8 cellular contexts compared by ENCODE assay signal in genomic region chr13:91348906-91349435, GRCh38. TPM values are rescaled to one million over a fixed set of nuclear protein-coding genes. Genes with fewer than 3 reads are reported as not detected.
DNase-seq lines count a peak whose midpoint lies in the region; ATAC-seq and TF ChIP-seq lines count a peak whose summit lies in the region.

No MANE protein-coding gene starts in this region.

- no peak overlapping the region for H3K9ac ChIP-seq in parathyroid adenoma

- H3K36me3 ChIP-seq in parathyroid adenoma (ENCODE audit: control insufficient read depth, insufficient read depth, low read length) (no peaks in the 10 kb centered on the region), tibial nerve (peaks cover 0 to 13% (median 0%) of the 10 kb centered on the region in 3 donors)

- H3K27ac Mint-ChIP-seq in activated naive CD8-positive, alpha-beta T cell treated with anti-CD3 and anti-CD28 coated beads, Interleukin-2, amount 10 ng/mL, durations not matched to agents 7 days and 5 days = peak overlapping the region; percentile 61

- H3K4me1 Mint-ChIP-seq in activated naive CD8-positive, alpha-beta T cell treated with anti-CD3 and anti-CD28 coated beads, Interleukin-2, amount 10 ng/mL, durations not matched to agents 7 days and 5 days = peaks cover 33% of the 10 kb centered on the region

- peak overlapping the region; percentile 94 for H3K4me3 ChIP-seq in GM08714 (ENCODE audit: low read length)
- H3K4me3 ChIP-seq in NB4 (ENCODE audit: low read depth, low read length) = peak overlapping the region; percentile 83
- peak overlapping the region; percentile 58 for H3K4me3 ChIP-seq in parathyroid adenoma (ENCODE audit: low read depth, low read length)
- peak overlapping the region; percentile 36 to 99 (median 81) for H3K4me3 ChIP-seq in tibial nerve

- H3K27me3 Mint-ChIP-seq in activated naive CD8-positive, alpha-beta T cell treated with anti-CD3 and anti-CD28 coated beads, Interleukin-2, amount 10 ng/mL, durations not matched to agents 7 days and 5 days = no peaks in the 10 kb centered on the region

- no peaks in the 10 kb centered on the region for H3K9me3 Mint-ChIP-seq in activated naive CD8-positive, alpha-beta T cell treated with anti-CD3 and anti-CD28 coated beads, Interleukin-2, amount 10 ng/mL, durations not matched to agents 7 days and 5 days

- no peaks in the 10 kb centered on the region for H3K9me3 ChIP-seq in parathyroid adenoma (ENCODE audit: control insufficient read depth, low read length)
- H3K9me3 ChIP-seq in tibial nerve = no peaks in the 10 kb centered on the region

- peaks cover 21% of the 10 kb centered on the region for H3K36me3 Mint-ChIP-seq in activated naive CD8-positive, alpha-beta T cell treated with anti-CD3 and anti-CD28 coated beads, Interleukin-2, amount 10 ng/mL, durations not matched to agents 7 days and 5 days

- no peak overlapping the region for H3K27ac ChIP-seq in parathyroid adenoma
- H3K27ac ChIP-seq in tibial nerve = peak overlapping the region; percentile 76 to 99 (median 94)

- TF ChIP-seq CTCF in NB4 (IDR thresholded peaks at IDR 0.05; ENCODE audit: low read depth, low read length) (peak; percentile 81), parathyroid adenoma (IDR thresholded peaks at IDR 0.05) (peak; percentile 82), tibial nerve (IDR thresholded peaks at IDR 0.05) (peak; percentile 94 to 100 (median 98))

- intact Hi-C loops in Right ventricle myocardium superior (cut with DNase I) = no loop called here

- H3K4me2 ChIP-seq in parathyroid adenoma (ENCODE audit: low read length) = peak overlapping the region; percentile 77

- POLR2A ChIA-PET in activated naive CD8-positive, alpha-beta T cell treated with anti-CD3 and anti-CD28 coated beads, Interleukin-2, amount 10 ng/mL, durations not matched to agents 7 days and 5 days (lab: Charles Lee) = no interaction called here

- peak in 1 of 2 donors; percentile 47 for TF ChIP-seq EP300 in tibial nerve (IDR thresholded peaks at IDR 0.05)

- ATAC-seq in HG02588 (IDR thresholded peaks at IDR 0.05; ENCODE audit: unreplicated experiment) (peak; percentile 47), Right ventricle myocardium superior (ENCODE audit: poor library complexity) (peak; percentile 85)
- ATAC-seq in activated naive CD8-positive, alpha-beta T cell treated with anti-CD3 and anti-CD28 coated beads, Interleukin-2, amount 10 ng/mL, durations not matched to agents 7 days and 5 days (ENCODE audit: low read depth) = peak; percentile 57

- DNase-seq in NB4 (ENCODE audit: low read depth) (peak; percentile 92), SKM-1 treated with dmso at 0.1 percent for 144 hours (lab: John Stamatoyannopoulos, UW; ENCODE audit: unreplicated experiment) (peak; percentile 71), Right ventricle myocardium superior (peak; percentile 97), tibial nerve (ENCODE audit: low spot score in 2 of 2) (peak; percentile 95 to 97)
- DNase-seq in activated naive CD8-positive, alpha-beta T cell treated with anti-CD3 and anti-CD28 coated beads, Interleukin-2, amount 10 ng/mL, durations not matched to agents 7 days and 5 days = peak; percentile 96

- peak overlapping the region; percentile 76 for H2AFZ ChIP-seq in parathyroid adenoma

- H3K27me3 ChIP-seq in parathyroid adenoma (ENCODE audit: control insufficient read depth, insufficient read depth, low read length) (no peaks in the 10 kb centered on the region), tibial nerve (no peaks in the 10 kb centered on the region)

- no peaks in the 10 kb centered on the region for H3K79me2 ChIP-seq in parathyroid adenoma

- 0 to 1% methylated on average over 13 to 27 of the region's 46 CpGs for WGBS in tibial nerve, 2 donors

- H3K4me3 Mint-ChIP-seq in activated naive CD8-positive, alpha-beta T cell treated with anti-CD3 and anti-CD28 coated beads, Interleukin-2, amount 10 ng/mL, durations not matched to agents 7 days and 5 days = peak overlapping the region; percentile 78

- H3K4me1 ChIP-seq in parathyroid adenoma = peaks cover 9% of the 10 kb centered on the region
- peaks cover 0 to 54% (median 22%) of the 10 kb centered on the region in 4 donors for H3K4me1 ChIP-seq in tibial nerve

- TF ChIP-seq POLR2A in NB4 (IDR thresholded peaks at IDR 0.05; ENCODE audit: extremely low read depth, insufficient read length) (peak; percentile 57), tibial nerve (IDR thresholded peaks at IDR 0.05) (peak; percentile 29 to 53)

RNA-seq across cellular contexts. Expression of gene MIR17HG, which starts 1.5 kb away (rescaled TPM):
- total RNA-seq in activated naive CD8-positive, alpha-beta T cell treated with anti-CD3 and anti-CD28 coated beads, Interleukin-2, amount 10 ng/mL, durations not matched to agents 7 days and 5 days = 10 to 100 TPM; 10.1 to 11.9 TPM
- total RNA-seq in Right ventricle myocardium superior (1.0 TPM), tibial nerve (1 to 10 TPM; 2.2 to 5.7 (median 3.3) TPM)

RNA-seq across cellular contexts. Expression of gene GPC5, which starts 49.5 kb away (rescaled TPM):
- under 1 TPM in 1 of 2 experiments, not detected in 1; 0.14 TPM for total RNA-seq in activated naive CD8-positive, alpha-beta T cell treated with anti-CD3 and anti-CD28 coated beads, Interleukin-2, amount 10 ng/mL, durations not matched to agents 7 days and 5 days
- total RNA-seq in Right ventricle myocardium superior = 1.4 TPM
- total RNA-seq in tibial nerve = 1 to 10 TPM in 3 of 4 donors, not detected in 1; 3.7 to 5.7 (median 4.2) TPM
